Comparison of ENCODE assay signal across 1 cellular context in genomic region chr17:50763716-50764450, GRCh38.
TF ChIP-seq lines count a peak whose summit lies in the region.

No MANE protein-coding gene starts in this region.

TF ChIP-seq in HepG2, 621 proteins besides CTCF, POLR2A, EP300 and RAD21:
- TF ChIP-seq XBP1 (CRISPR knock-in tag; IDR thresholded peaks at IDR 0.05) (no peak), LCORL (IDR thresholded peaks at IDR 0.05) (peak; percentile 49; the same call in 1 of the 2 replicates), LCORL (CRISPR knock-in tag; IDR thresholded peaks at IDR 0.05) (no peak)
